In the genomic region with DNA sequence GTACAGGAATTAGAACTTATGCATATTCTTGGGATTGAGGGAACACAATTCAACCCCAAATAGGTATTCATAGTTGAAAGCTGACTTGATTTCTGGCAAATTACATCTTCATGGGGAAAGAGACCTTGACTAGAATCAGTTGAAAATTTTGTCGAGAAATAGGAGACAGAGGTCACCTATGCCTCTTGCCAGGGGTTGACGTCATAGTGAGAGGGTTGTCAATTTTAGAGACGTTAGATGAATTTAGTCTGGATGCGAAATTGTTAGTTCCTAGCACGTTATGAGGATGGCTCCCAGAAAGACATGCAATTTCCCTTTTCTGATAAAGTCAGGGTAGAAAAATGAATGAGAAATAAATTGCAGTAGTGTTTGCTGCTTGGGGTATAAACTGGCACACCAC, we compare ENCODE assay signal across 33 cellular contexts. TPM values are rescaled to one million over a fixed set of nuclear protein-coding genes. Genes with fewer than 3 reads are reported as not detected.
DNase-seq lines count a peak whose midpoint lies in the region; ATAC-seq, FAIRE-seq and TF ChIP-seq lines count a peak whose summit lies in the region.
"Had no signal": no experiment of that assay in that cellular context is flagged by ENCODE, and none has a peak within 500 bp of the region (broad histone marks: within the 10 kb centered on the region; RNA-seq: fewer than 3 reads in every experiment).

No MANE protein-coding gene starts in this region.

- no peak overlapping the region for H3K9ac ChIP-seq in HepG2 (ENCODE audit: insufficient read depth, low read depth, low read length)
- H3K9ac ChIP-seq: BLaER1; BLaER1 treated with 17β-estradiol and CSF1 and Interleukin-3, amounts not matched to agents 10 nM and 100 nM had no signal

- no peaks in the 10 kb centered on the region for H3F3A ChIP-seq in GM23338 (replicated peaks; ENCODE audit: low read depth)

- DNase-seq in HepG2 (ENCODE audit: low spot score) (no peak), right lobe of liver (no peak), GM23338 (ENCODE audit: low spot score) (no peak), pons (ENCODE audit: low spot score) (no peak)
- DNase-seq: 8988T; ACHN; AML-193; BE2C; C1 segment of cervical spinal cord; Caco-2; Calu3; CD4-positive, alpha-beta memory T cell; CD4-positive, alpha-beta T cell; CD4-positive, CD25-positive, alpha-beta regulatory T cell; CD8-positive, alpha-beta memory T cell; CD8-positive, alpha-beta T cell; COR-L47; DMS 273 treated with DMSO at 0.1 percent for 48 hours; DMS153; DMS53; DMS79; DMS79 treated with DMSO at 0.1 percent for 48 hours; DND-41; EL had no signal

- H3K27me3 Mint-ChIP-seq in GM23338 (ENCODE audit: insufficient read depth, low read depth, poor library complexity) = no peaks in the 10 kb centered on the region
- H3K27me3 Mint-ChIP-seq: B cell; CD4-positive, CD25-positive, alpha-beta regulatory T cell; CD8-positive, alpha-beta memory T cell had no signal

- TF ChIP-seq EP300 in HepG2 (IDR thresholded peaks at IDR 0.05; ENCODE audit: low read depth in 2 of 2, low read length in 2 of 2) = no peak
- TF ChIP-seq EP300 in HepG2 (CRISPR knock-in tag; IDR thresholded peaks at IDR 0.05; ENCODE audit: borderline replicate concordance) = no peak

- no peak overlapping the region for H2AFZ ChIP-seq in HepG2 (ENCODE audit: low read length)
- 0 out of 2 replicates have a peak overlapping the region, but pooled peaks have one; percentile 28 for H2AFZ ChIP-seq in GM23338

- CTCF ChIA-PET in HepG2 (lab: Yijun Ruan, JAX; ENCODE audit: low intra/inter-chr PET ratio, low total read pairs) = no interaction called here

- POLR2A ChIA-PET in HepG2 (lab: Yijun Ruan, JAX) = no interaction called here

- no peaks in the 10 kb centered on the region for H3K9me3 ChIP-seq in HepG2 (ENCODE audit: low read length)
- no peaks in the 10 kb centered on the region for H3K9me3 ChIP-seq in right lobe of liver
- H3K9me3 ChIP-seq: A549, BE2C, Caco-2 had no signal

- peaks cover 1 to 9% of the 10 kb centered on the region in 2 experiments; a peak in 2 of 5 replicates for H3K27me3 ChIP-seq in HepG2 (ENCODE audit: control insufficient read depth in 1 of 2, insufficient read depth in 2 of 2, low read length in 2 of 2)
- H3K27me3 ChIP-seq in right lobe of liver = no peaks in the 10 kb centered on the region
- H3K27me3 ChIP-seq in GM23338 (ENCODE audit: insufficient read depth) = no peaks in the 10 kb centered on the region
- H3K27me3 ChIP-seq: BE2C; BLaER1; BLaER1 treated with 17β-estradiol and CSF1 and Interleukin-3, amounts not matched to agents 10 nM and 100 nM had no signal

- intact Hi-C loops in HepG2 (cut with micrococcal nuclease; ENCODE audit: unreplicated experiment) = no loop called here
- intact Hi-C loops in right lobe of liver (cut with DNase I) = no loop called here

- no peak overlapping the region for H3K27ac Mint-ChIP-seq in GM23338
- H3K27ac Mint-ChIP-seq: B cell; CD4-positive, alpha-beta memory T cell; CD4-positive, alpha-beta T cell; CD4-positive, CD25-positive, alpha-beta regulatory T cell; CD8-positive, alpha-beta memory T cell; CD8-positive, alpha-beta T cell had no signal

- H3K9me2 ChIP-seq in GM23338 (ENCODE audit: insufficient read depth) = 0 out of 2 replicates have a peak, but pooled peaks cover 3% of the 10 kb centered on the region

- H3K27ac ChIP-seq in HepG2 (ENCODE audit: extremely low read length, insufficient read depth, low read length) = no peak overlapping the region
- H3K27ac ChIP-seq in right lobe of liver = no peak overlapping the region
- H3K27ac ChIP-seq in GM23338 (ENCODE audit: low read depth) = no peak overlapping the region
- H3K27ac ChIP-seq: 22Rv1; A549; BLaER1; BLaER1 treated with 17β-estradiol and CSF1 and Interleukin-3, amounts not matched to agents 10 nM and 100 nM; C4-2B had no signal

- TF ChIP-seq RAD21 in HepG2 (CRISPR knock-in tag; IDR thresholded peaks at IDR 0.05) = no peak

- H4K20me1 ChIP-seq in HepG2 (ENCODE audit: insufficient read depth, low read length) (no peaks in the 10 kb centered on the region), GM23338 (replicated peaks; ENCODE audit: insufficient read depth) (no peaks in the 10 kb centered on the region)
- H4K20me1 ChIP-seq: BLaER1; BLaER1 treated with 17β-estradiol and CSF1 and Interleukin-3, amounts not matched to agents 10 nM and 100 nM had no signal

- H3K4me3 ChIP-seq in HepG2 (replicated peaks in 1 of 3; ENCODE audit: insufficient read depth in 1 of 3, low read depth in 2 of 3, low read length in 3 of 3) = no peak overlapping the region
- no peak overlapping the region for H3K4me3 ChIP-seq in right lobe of liver
- H3K4me3 ChIP-seq in GM23338 = no peak overlapping the region
- H3K4me3 ChIP-seq: A549; BLaER1; BLaER1 treated with 17β-estradiol and CSF1 and Interleukin-3, amounts not matched to agents 10 nM and 100 nM had no signal

- H3K4me1 ChIP-seq in HepG2 (ENCODE audit: insufficient read depth, low read length) = no peaks in the 10 kb centered on the region
- no peaks in the 10 kb centered on the region for H3K4me1 ChIP-seq in right lobe of liver
- H3K4me1 ChIP-seq in GM23338 (ENCODE audit: insufficient read depth) = peaks cover 10% of the 10 kb centered on the region; the same call in 1 of the 2 replicates
- H3K4me1 ChIP-seq: A549, BE2C, Caco-2 had no signal

- no peaks in the 10 kb centered on the region for H3K9me3 Mint-ChIP-seq in GM23338
- H3K9me3 Mint-ChIP-seq: CD4-positive, alpha-beta T cell; CD8-positive, alpha-beta T cell had no signal

- no peak overlapping the region for H3K4me2 ChIP-seq in HepG2 (ENCODE audit: low read depth, low read length)
- no peak overlapping the region for H3K4me2 ChIP-seq in GM23338
- H3K4me2 ChIP-seq: A549; BLaER1; BLaER1 treated with 17β-estradiol and CSF1 and Interleukin-3, amounts not matched to agents 10 nM and 100 nM had no signal

- H3K79me2 ChIP-seq in HepG2 (ENCODE audit: insufficient read depth, low read length) = no peaks in the 10 kb centered on the region
- H3K79me2 ChIP-seq in GM23338 (replicated peaks; ENCODE audit: insufficient read depth) = no peaks in the 10 kb centered on the region

- H3K4me3 Mint-ChIP-seq in GM23338 = no peak overlapping the region
- H3K4me3 Mint-ChIP-seq: B cell; CD14-positive monocyte; CD4-positive, alpha-beta memory T cell; CD4-positive, alpha-beta T cell; CD4-positive, CD25-positive, alpha-beta regulatory T cell; CD8-positive, alpha-beta memory T cell; CD8-positive, alpha-beta T cell had no signal

- no TSS peak for BruUV-seq in HepG2 (replicated peaks; lab: Mats Ljungman, UMichigan)

- in situ Hi-C loops in HepG2 (cut with HindIII; ENCODE audit: extremely low pct_ligation_motif_present, low pct_unique_long_range_greater_than_20kb) = no loop called here

- TF ChIP-seq POLR2A in HepG2 (IDR thresholded peaks at IDR 0.05; ENCODE audit: insufficient read depth in 1 of 2, low read depth in 2 of 2, low read length in 2 of 2) (no peak), right lobe of liver (IDR thresholded peaks at IDR 0.05) (no peak)

- TF ChIP-seq CTCF in HepG2 (CRISPR knock-in tag; IDR thresholded peaks at IDR 0.05) (no peak), right lobe of liver (IDR thresholded peaks at IDR 0.05) (no peak), GM23338 (conservative IDR thresholded peaks at IDR 0.05; ENCODE audit: low read depth in 2 of 2) (no peak)

- H3K36me3 Mint-ChIP-seq in GM23338 (ENCODE audit: low read depth) = no peaks in the 10 kb centered on the region
- H3K36me3 Mint-ChIP-seq: CD14-positive monocyte; CD4-positive, alpha-beta memory T cell; CD4-positive, CD25-positive, alpha-beta regulatory T cell; CD8-positive, alpha-beta memory T cell; CD8-positive, alpha-beta T cell had no signal

- ATAC-seq in HepG2 (no peak), right lobe of liver (no peak), GM23338 (no peak)
- ATAC-seq: A549; CD8-positive, alpha-beta T cell had no signal

- H3K36me3 ChIP-seq in HepG2 (replicated peaks in 1 of 2; ENCODE audit: control insufficient read depth in 1 of 2, insufficient read depth in 2 of 2, low read length in 2 of 2) (no peaks in the 10 kb centered on the region), right lobe of liver (no peaks in the 10 kb centered on the region), GM23338 (ENCODE audit: insufficient read depth) (no peaks in the 10 kb centered on the region)
- H3K36me3 ChIP-seq: BE2C; BLaER1; BLaER1 treated with 17β-estradiol and CSF1 and Interleukin-3, amounts not matched to agents 10 nM and 100 nM had no signal

- H3K4me1 Mint-ChIP-seq in GM23338 = peaks cover 4% of the 10 kb centered on the region; the same call in 1 of the 3 replicates
- H3K4me1 Mint-ChIP-seq: B cell; CD14-positive monocyte; CD4-positive, alpha-beta memory T cell; CD4-positive, CD25-positive, alpha-beta regulatory T cell; CD8-positive, alpha-beta memory T cell had no signal

- WGBS in HepG2 (ENCODE audit: low lambda C conversion rate) = 2% methylated on average over 5 of the region's 5 CpGs
- WGBS in right lobe of liver (ENCODE audit: insufficient coverage, low coverage, low lambda C conversion rate, missing lambda C conversion rate) = 72% methylated on average over 5 of the region's 5 CpGs

- FAIRE-seq in HepG2 (lab: Jason Lieb, UNC) = no peak
- FAIRE-seq: A204.1, A549, D721Med had no signal

RNA-seq across cellular contexts. Expression of gene SEC61G, which starts 59.3 kb away (rescaled TPM):
- total RNA-seq in HepG2 (2016; rRNA removed; fragmentation: Illumina TruSeq; extraction: Trizol) (328 and 434 TPM in 2 replicates), right lobe of liver (100 to 1,000 TPM in 2 of 6 experiments, 10 to 100 TPM in 4; 44.0 to 171 (median 77.5) TPM)
- total RNA-seq in HepG2 (2016; cell fraction: cytosol; rRNA removed; fragmentation: Illumina TruSeq; extraction: Trizol; ENCODE audit: low read depth) = 84.8 and 85.8 TPM in 2 replicates
- total RNA-seq in HepG2 (2016; cell fraction: insoluble cytoplasmic fraction; rRNA removed; fragmentation: Illumina TruSeq; extraction: Trizol) = 342 and 456 TPM in 2 replicates
- 120 and 126 TPM in 2 replicates for total RNA-seq in HepG2 (2016; cell fraction: membrane; rRNA removed; fragmentation: Illumina TruSeq; extraction: Trizol)
- 120 and 123 TPM in 2 replicates for total RNA-seq in HepG2 (2016; cell fraction: nucleus; rRNA removed; fragmentation: Illumina TruSeq; extraction: Trizol)
- polyA plus RNA-seq in HepG2 (2011; rRNA removed) (76.1 and 126 TPM in 2 replicates), GM23338 (2016; fragmentation: Nextera tagmentation; extraction: Ambion mirVana) (483 and 497 TPM in 2 replicates)
- 145 and 279 TPM in 2 replicates for polyA plus RNA-seq in HepG2 (2011; cell fraction: cytosol; rRNA removed)
- polyA plus RNA-seq in HepG2 (2011; cell fraction: nucleus; rRNA removed) = 27.0 and 43.3 TPM in 2 replicates
- 398 and 422 TPM in 2 replicates for polyA plus RNA-seq in HepG2 (2012)
- 104 and 110 TPM in 2 replicates for polyA plus RNA-seq in HepG2 (2016; cell fraction: cytosol; fragmentation: Illumina TruSeq; extraction: Trizol; ENCODE audit: low read depth)
- polyA plus RNA-seq in HepG2 (2016; cell fraction: insoluble cytoplasmic fraction; fragmentation: Illumina TruSeq; extraction: Trizol; ENCODE audit: low read depth) = 349 and 363 TPM in 2 replicates
- 98.3 and 117 TPM in 2 replicates for polyA plus RNA-seq in HepG2 (2016; cell fraction: membrane; fragmentation: Illumina TruSeq; extraction: Trizol; ENCODE audit: low read depth)
- polyA plus RNA-seq in HepG2 (2016; cell fraction: nucleus; fragmentation: Illumina TruSeq; extraction: Trizol; ENCODE audit: insufficient read depth, low read depth) = 155 and 162 TPM in 2 replicates
- polyA minus RNA-seq in HepG2 (2011; rRNA and poly(A)+ RNA removed; ENCODE audit: low replicate concordance) = 21.7 and 35.2 TPM in 2 replicates
- 78.6 and 85.8 TPM in 2 replicates for polyA minus RNA-seq in HepG2 (2011; cell fraction: cytosol; rRNA and poly(A)+ RNA removed)
- 67.1 and 67.3 TPM in 2 replicates for polyA minus RNA-seq in HepG2 (2011; cell fraction: nucleus; rRNA and poly(A)+ RNA removed)
- 350 and 503 TPM in 2 replicates for total RNA-seq in GM23338 (2014; rRNA removed; shearing (Covaris generic))
